ENCODE assay signal across 8 cellular contexts in the genomic region with DNA sequence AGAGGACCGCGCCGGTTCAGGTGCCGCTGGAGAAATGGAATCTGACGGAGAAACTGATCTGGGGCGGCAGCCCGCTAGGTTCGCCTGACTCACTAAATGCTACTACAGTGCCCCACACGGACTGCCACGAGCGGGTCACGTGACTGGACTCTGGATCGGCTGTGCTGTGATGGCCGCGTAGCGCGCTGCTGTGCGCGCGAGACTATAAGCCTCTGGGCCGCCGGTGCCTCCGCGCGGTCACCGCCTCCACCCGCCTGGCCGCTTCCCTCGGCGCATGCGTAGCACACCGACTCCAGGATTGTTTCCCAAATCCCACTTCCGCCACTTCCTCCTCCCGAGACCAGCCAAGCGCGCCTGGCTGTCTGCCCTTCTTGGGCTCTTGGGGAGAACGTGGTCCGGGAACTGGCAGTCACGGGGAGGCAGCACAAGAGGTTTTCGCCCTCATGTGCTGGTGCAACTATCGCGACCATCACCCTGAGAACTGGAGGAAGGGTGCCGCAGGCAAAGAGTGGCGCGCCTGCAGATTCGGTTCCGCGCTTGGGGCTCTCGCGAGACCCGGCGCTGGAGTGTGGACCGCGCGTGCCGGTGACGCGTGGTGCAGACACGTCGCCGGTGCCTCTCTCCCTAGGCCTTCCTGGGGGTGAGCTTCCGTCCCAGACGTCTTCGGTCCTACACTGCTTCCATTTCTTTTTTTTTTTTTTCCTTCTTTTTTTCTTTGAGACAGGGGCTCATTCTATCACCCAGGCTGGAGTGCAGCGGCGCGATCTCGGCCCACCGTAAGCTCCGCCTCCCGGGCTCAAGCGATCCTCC. TPM values are rescaled to one million over a fixed set of nuclear protein-coding genes. Genes with fewer than 3 reads are reported as not detected.
DNase-seq lines count a peak whose midpoint lies in the region; ATAC-seq, FAIRE-seq and TF ChIP-seq lines count a peak whose summit lies in the region.

No MANE protein-coding gene starts in this region.

- peak overlapping the region; percentile 81 for H3K4me2 ChIP-seq in keratinocyte (ENCODE audit: control insufficient read depth, extremely low read depth, insufficient read depth, low read depth, low read length)

- peaks cover 3 to 7% of the 10 kb centered on the region in 2 experiments for H3K36me3 ChIP-seq in keratinocyte (ENCODE audit: control insufficient read depth in 2 of 2, extremely low read depth in 1 of 2, insufficient read depth in 2 of 2, low read length in 2 of 2)

- peak overlapping the region; percentile 90 for H3K4me3 Mint-ChIP-seq in central memory CD8-positive, alpha-beta T cell

- DNase-seq in AG08395 (ENCODE audit: low spot score): peak; percentile 99
- DNase-seq in NCI-H226: peak; percentile 97
- peak; percentile 83 for DNase-seq in activated CD4-positive, CD25-positive, alpha-beta regulatory T cell treated with anti-CD3 and anti-CD28 coated beads, Interleukin-2, amount 50 U/mL, for 16 hours (ENCODE audit: low read depth, low spot score)
- peak; percentile 71 to 77 for DNase-seq in central memory CD8-positive, alpha-beta T cell (ENCODE audit: low spot score in 2 of 2)
- DNase-seq in keratinocyte (ENCODE audit: low read depth, low spot score): peak; percentile 70
- peak; percentile 82 to 92 (median 89) for DNase-seq in stimulated activated CD4-positive, alpha-beta T cell treated with anti-CD3 and anti-CD28 coated beads, Interleukin-12 subunit alpha, Interleukin-12 subunit beta, amount 100 ng/mL, for 48 hours (ENCODE audit: low read depth in 2 of 3, low spot score in 1 of 3)

- no peaks in the 10 kb centered on the region for H3K9me1 ChIP-seq in keratinocyte (ENCODE audit: control insufficient read depth, extremely low read depth, insufficient read depth, low read length)

- dilution Hi-C loops in keratinocyte (cut with MboI; ENCODE audit: extremely low pct_ligation_motif_present, low sequenced_read_pairs): no loop called here

- H3K9me3 Mint-ChIP-seq in central memory CD8-positive, alpha-beta T cell: no peaks in the 10 kb centered on the region

- H3K4me3 ChIP-seq in keratinocyte (ENCODE audit: control insufficient read depth in 2 of 3, extremely low read depth in 1 of 3, insufficient read depth in 2 of 3, low read depth in 1 of 3, low read length in 3 of 3): peak overlapping the region; percentile 83 to 90 (median 90)

- H3K4me1 ChIP-seq in keratinocyte (ENCODE audit: control insufficient read depth, extremely low read depth, insufficient read depth, low read length): peaks cover 12% of the 10 kb centered on the region

- H3K27me3 ChIP-seq in keratinocyte (ENCODE audit: control insufficient read depth, extremely low read depth, insufficient read depth, low read length): no peaks in the 10 kb centered on the region

- ATAC-seq in GM18909 (IDR thresholded peaks at IDR 0.05; ENCODE audit: poor library complexity, unreplicated experiment) (peak; percentile 77), HG03175 (IDR thresholded peaks at IDR 0.05; ENCODE audit: unreplicated experiment) (peak; percentile 74)
- ATAC-seq in central memory CD8-positive, alpha-beta T cell (replicated peaks; ENCODE audit: extremely low read depth, poor library complexity, severe bottlenecking): peak; percentile 91

- H3K9me3 ChIP-seq in keratinocyte (ENCODE audit: control insufficient read depth, low read depth, low read length): no peaks in the 10 kb centered on the region

- peaks cover 21% of the 10 kb centered on the region for H3K79me2 ChIP-seq in keratinocyte (ENCODE audit: control insufficient read depth, insufficient read depth, low read length)

- peak in 1 of 3 experiments; percentile 15 for TF ChIP-seq CTCF in keratinocyte (optimal IDR thresholded peaks at IDR 0.05 in 1 of 3, IDR thresholded peaks at IDR 0.05 in 1 of 3, conservative IDR thresholded peaks at IDR 0.05 in 1 of 3; ENCODE audit: extremely low read depth in 1 of 3, insufficient read depth in 2 of 3, low read length in 3 of 3)

- H4K20me1 ChIP-seq in keratinocyte (ENCODE audit: control insufficient read depth, extremely low read depth, insufficient read depth, low read length): no peaks in the 10 kb centered on the region

- peak overlapping the region; percentile 97 for H3K9ac ChIP-seq in keratinocyte (ENCODE audit: control insufficient read depth, extremely low read depth, insufficient read depth, low read length)

- peak overlapping the region; percentile 97 for H3K27ac ChIP-seq in keratinocyte (ENCODE audit: control insufficient read depth, insufficient read depth, low read length)

- FAIRE-seq in keratinocyte (lab: Jason Lieb, UNC): no peak

- no peaks in the 10 kb centered on the region for H3K27me3 Mint-ChIP-seq in central memory CD8-positive, alpha-beta T cell

- peaks cover 18% of the 10 kb centered on the region for H3K36me3 Mint-ChIP-seq in central memory CD8-positive, alpha-beta T cell (ENCODE audit: insufficient read depth)

- H3K4me1 Mint-ChIP-seq in central memory CD8-positive, alpha-beta T cell: peaks cover 12% of the 10 kb centered on the region

- peak overlapping the region; percentile 100 for H2AFZ ChIP-seq in keratinocyte (ENCODE audit: control insufficient read depth, low read length)

- H3K27ac Mint-ChIP-seq in central memory CD8-positive, alpha-beta T cell (ENCODE audit: low read depth): peak overlapping the region; percentile 100

RNA-seq across cellular contexts. Expression of a gene that starts 35.8 kb away (rescaled TPM):
- polyA plus RNA-seq in keratinocyte: 0.64 to 1.1 TPM (median 0.69 TPM) in 3 replicates
- polyA plus RNA-seq in keratinocyte (2011; ENCODE audit: low read depth): not detected
- 0.38 and 0.97 TPM in 2 replicates for polyA plus RNA-seq in keratinocyte (2011; cell fraction: cytosol; rRNA removed)
- polyA plus RNA-seq in keratinocyte (2011; cell fraction: nucleus; rRNA removed): 0.71 and 0.99 TPM in 2 replicates
- 0.92 TPM in 1 of 2 replicates, not detected in the other for polyA plus RNA-seq in keratinocyte (2012; ENCODE audit: low replicate concordance)
- polyA minus RNA-seq in keratinocyte: 0.66 to 4.7 TPM (median 1.8 TPM) in 3 replicates
- 1.2 TPM for polyA minus RNA-seq in keratinocyte (2011; cell fraction: cytosol; rRNA and poly(A)+ RNA removed)
- polyA minus RNA-seq in keratinocyte (2011; cell fraction: nucleus; rRNA and poly(A)+ RNA removed): 1.1 and 2.0 TPM in 2 replicates

Comparison
In these comparisons a context has a peak if more than half of its experiments do, and no peak if none do; other contexts are left out.
1. Peak in every context shown above with its lines: DNase-seq, ATAC-seq, H3K4me3 ChIP-seq and H3K27ac ChIP-seq.